Comparison of ENCODE assay signal across 1 cellular context in genomic region chr2:26412091-26412673, GRCh38.
TF ChIP-seq lines count a peak whose summit lies in the region.

No MANE protein-coding gene starts in this region.

TF ChIP-seq in K562, 482 proteins besides CTCF, POLR2A, EP300 and RAD21 (continued from another document):
- TF ChIP-seq FOXK2 (conservative IDR thresholded peaks at IDR 0.05 in 1 of 2, IDR thresholded peaks at IDR 0.05 in 1 of 2; ENCODE audit: low read depth in 2 of 2) (peak; percentile 48 to 60; a peak in 2 of 4 replicates), CTBP1 (IDR thresholded peaks at IDR 0.05; ENCODE audit: borderline replicate concordance) (peak; percentile 56; the same call in 1 of the 2 replicates), ILF3 (IDR thresholded peaks at IDR 0.05; ENCODE audit: borderline replicate concordance) (no peak), POLR2H (tag; IDR thresholded peaks at IDR 0.05; ENCODE audit: low read depth) (peak; percentile 84), EHMT2 (IDR thresholded peaks at IDR 0.05) (peak; percentile 58; the same call in 1 of the 2 replicates), ZNF395 (CRISPR knock-in tag; IDR thresholded peaks at IDR 0.05) (peak; percentile 20; the same call in 1 of the 2 replicates), L3MBTL2 (IDR thresholded peaks at IDR 0.05) (peak; percentile 52; the same call in 1 of the 2 replicates), CBX8 (IDR thresholded peaks at IDR 0.05; ENCODE audit: borderline replicate concordance, extremely low read depth, low read depth, low read length, poor library complexity, severe bottlenecking) (no peak), ARID3A (IDR thresholded peaks at IDR 0.05; ENCODE audit: borderline replicate concordance, low read depth, low read length) (0 out of 2 replicates have a peak, but pooled peaks have one; percentile 51), HBP1 (CRISPR knock-in tag; IDR thresholded peaks at IDR 0.05) (0 out of 2 replicates have a peak, but pooled peaks have one; percentile 2), HDAC2 (IDR thresholded peaks at IDR 0.05) (peak; percentile 56; the same call in 1 of the 2 replicates), NRF1 (conservative IDR thresholded peaks at IDR 0.05 in 1 of 2, IDR thresholded peaks at IDR 0.05 in 1 of 2) (peak; percentile 58; a peak in 3 of 4 replicates), SUPT5H (IDR thresholded peaks at IDR 0.05) (peak; percentile 74), KLF13 (tag; IDR thresholded peaks at IDR 0.05; ENCODE audit: borderline replicate concordance, low read depth) (peak; percentile 85; the same call in 1 of the 2 replicates), ZNF764 (CRISPR knock-in tag; IDR thresholded peaks at IDR 0.05; ENCODE audit: low read depth) (no peak), THRB (CRISPR knock-in tag; conservative IDR thresholded peaks at IDR 0.05) (no peak), IRF9 (tag; IDR thresholded peaks at IDR 0.05) (peak; percentile 47; the same call in 1 of the 2 replicates), PTRF (tag; IDR thresholded peaks at IDR 0.05) (no peak), DMBX1 (CRISPR knock-in tag; IDR thresholded peaks at IDR 0.05; ENCODE audit: borderline replicate concordance) (no peak), SMARCB1 (IDR thresholded peaks at IDR 0.05; ENCODE audit: insufficient read length, low read depth) (no peak), ZKSCAN1 (IDR thresholded peaks at IDR 0.05; ENCODE audit: low read depth, low read length) (peak; percentile 48; the same call in 1 of the 2 replicates), SREBF2 (CRISPR knock-in tag; IDR thresholded peaks at IDR 0.05) (no peak), RBM25 (IDR thresholded peaks at IDR 0.05; ENCODE audit: low read depth, low read length, severe bottlenecking) (no peak), CREB1 (IDR thresholded peaks at IDR 0.05) (peak; percentile 75), CREB1 (CRISPR knock-in tag; IDR thresholded peaks at IDR 0.05) (peak; percentile 71), CBFA2T3 (IDR thresholded peaks at IDR 0.05) (peak; percentile 64), SAP30 (IDR thresholded peaks at IDR 0.05; ENCODE audit: borderline replicate concordance, insufficient read depth, low read depth, low read length, poor library complexity, severe bottlenecking) (no peak), ZNF318 (IDR thresholded peaks at IDR 0.05; ENCODE audit: borderline replicate concordance in 1 of 2, low read depth in 1 of 2) (peak in 1 of 2 experiments; percentile 97; a peak in 2 of 4 replicates), TARDBP (IDR thresholded peaks at IDR 0.05) (0 out of 2 replicates have a peak, but pooled peaks have one; percentile 20)
